13 cellular contexts compared by ENCODE assay signal in genomic region chr5:54658014-54658413, GRCh38.
A peak's percentile ranks its signal among the peaks of the same experiment; 100 is the strongest.
DNase-seq lines count a peak whose midpoint lies in the region; ATAC-seq and TF ChIP-seq lines count a peak whose summit lies in the region.
"Had no signal": no experiment of that assay in that cellular context is flagged by ENCODE, and none has a peak within 500 bp of the region (broad histone marks: within the 10 kb centered on the region; RNA-seq: fewer than 3 reads in every experiment).

No MANE protein-coding gene starts in this region.

- no TSS peak for BruUV-seq in IMR-90 (replicated peaks; lab: Mats Ljungman, UMichigan)

- H3K27ac ChIP-seq in AG04450 (ENCODE audit: low read depth, low read length) (no peak overlapping the region), IMR-90 (ENCODE audit: insufficient read depth, low read length) (no peak overlapping the region)
- H3K27ac ChIP-seq in CD8-positive, alpha-beta T cell (ENCODE audit: low read depth, low read length): no peak overlapping the region
- H3K27ac ChIP-seq: BLaER1 treated with 17β-estradiol and CSF1 and Interleukin-3, amounts not matched to agents 10 nM and 100 nM had no signal

- no peaks in the 10 kb centered on the region for H3K27me3 Mint-ChIP-seq in CD8-positive, alpha-beta T cell (ENCODE audit: low read depth)
- H3K27me3 Mint-ChIP-seq: activated B cell treated with CpG ODN at 0.5 μM for 24 hours had no signal

- peak overlapping the region; percentile 13; the same call in 1 of the 2 replicates for H2BK120ac ChIP-seq in IMR-90 (ENCODE audit: low read depth, low read length)

- peaks cover 0 to 14% of the 10 kb centered on the region in 2 experiments; a peak in 2 of 4 replicates for H3K79me1 ChIP-seq in IMR-90 (ENCODE audit: low read depth in 1 of 2, low read length in 2 of 2)

- peak; percentile 59 for DNase-seq in AG04450 (ENCODE audit: low read depth, low spot score)
- DNase-seq in IMR-90: peak; percentile 96
- DNase-seq in astrocyte of the hippocampus (ENCODE audit: low read depth, low spot score): peak; percentile 71
- peak; percentile 25 for DNase-seq in iPS-NIHi7 (ENCODE audit: extremely low spot score)
- no peak for DNase-seq in islet precursor cell
- no peak for DNase-seq in CD8-positive, alpha-beta T cell
- DNase-seq in NCI-H187 (lab: John Stamatoyannopoulos, UW): no peak
- DNase-seq: activated B cell treated with CpG ODN at 0.5 μM for 24 hours; activated T-cell treated with anti-CD3 and anti-CD28 coated beads, Interleukin-2, amount 50 U/mL, for 48 hours had no signal

- peaks cover 5% of the 10 kb centered on the region for H3K4me1 Mint-ChIP-seq in CD8-positive, alpha-beta T cell (ENCODE audit: low read depth)

- no peak overlapping the region for H4K8ac ChIP-seq in IMR-90 (ENCODE audit: low read depth in 2 of 2, low read length in 2 of 2)

- no peaks in the 10 kb centered on the region for H3K36me3 Mint-ChIP-seq in CD8-positive, alpha-beta T cell

- H2BK15ac ChIP-seq in IMR-90 (ENCODE audit: low read depth, low read length): peak overlapping the region; percentile 22; the same call in 2 of the 3 replicates

- no peak overlapping the region for H3K27ac Mint-ChIP-seq in CD8-positive, alpha-beta T cell
- H3K27ac Mint-ChIP-seq: activated B cell treated with CpG ODN at 0.5 μM for 24 hours had no signal

- no peak overlapping the region for H3K18ac ChIP-seq in IMR-90 (ENCODE audit: low read depth, low read length)

- H3K14ac ChIP-seq in IMR-90 (replicated peaks; ENCODE audit: low read depth, low read length): no peak overlapping the region

- no peak; the same call in 1 of the 2 replicates for TF ChIP-seq RAD21 in IMR-90 (IDR thresholded peaks at IDR 0.05; ENCODE audit: low read length)

- H4K20me1 ChIP-seq in IMR-90 (ENCODE audit: insufficient read depth, low read length): no peaks in the 10 kb centered on the region
- H4K20me1 ChIP-seq: BLaER1 treated with 17β-estradiol and CSF1 and Interleukin-3, amounts not matched to agents 10 nM and 100 nM had no signal

- peak; percentile 88 for ATAC-seq in IMR-90 (ENCODE audit: low read depth)
- ATAC-seq in CD8-positive, alpha-beta T cell: no peak
- no peak for ATAC-seq in GM19023 (IDR thresholded peaks at IDR 0.05; ENCODE audit: unreplicated experiment)
- ATAC-seq: Panc1 had no signal

- no peak overlapping the region for H3K56ac ChIP-seq in IMR-90 (ENCODE audit: extremely low read depth, insufficient read depth, low read length)

- no peak overlapping the region for H4K91ac ChIP-seq in IMR-90 (ENCODE audit: insufficient read depth, low read depth, low read length)

- H3K27me3 ChIP-seq in AG04450 (ENCODE audit: control insufficient read depth, insufficient read depth, low read length) (no peaks in the 10 kb centered on the region), IMR-90 (ENCODE audit: control insufficient read depth, insufficient read depth, low read length) (no peaks in the 10 kb centered on the region)
- H3K27me3 ChIP-seq in CD8-positive, alpha-beta T cell (ENCODE audit: insufficient read depth, low read length): no peaks in the 10 kb centered on the region
- H3K27me3 ChIP-seq: BLaER1 treated with 17β-estradiol and CSF1 and Interleukin-3, amounts not matched to agents 10 nM and 100 nM had no signal

- H2AK9ac ChIP-seq in IMR-90 (replicated peaks; ENCODE audit: low read depth, low read length, poor library complexity): peak overlapping the region; percentile 33

- no peak overlapping the region for H3K4me3 Mint-ChIP-seq in CD8-positive, alpha-beta T cell
- H3K4me3 Mint-ChIP-seq: activated B cell treated with CpG ODN at 0.5 μM for 24 hours had no signal

- no peak overlapping the region for H3K4me2 ChIP-seq in IMR-90 (ENCODE audit: low read depth, low read length)

- intact Hi-C loops in IMR-90 (cut with micrococcal nuclease): no loop called here
- intact Hi-C loops in CD8-positive, alpha-beta T cell (cut with DNase I, micrococcal nuclease): no loop called here

- dilution Hi-C loops in IMR-90 (cut with HindIII; ENCODE audit: low sequenced_read_pairs, unreplicated experiment): no loop called here

- H3K4me3 ChIP-seq in AG04450 (ENCODE audit: low read depth, low read length) (no peak overlapping the region), IMR-90 (ENCODE audit: insufficient read depth, low read depth, low read length) (no peak overlapping the region)
- no peak overlapping the region for H3K4me3 ChIP-seq in CD8-positive, alpha-beta T cell (ENCODE audit: low read depth, low read length)
- H3K4me3 ChIP-seq: BLaER1 treated with 17β-estradiol and CSF1 and Interleukin-3, amounts not matched to agents 10 nM and 100 nM; lung had no signal

- H3K9ac ChIP-seq in IMR-90 (ENCODE audit: low read depth, low read length): no peak overlapping the region
- H3K9ac ChIP-seq: BLaER1 treated with 17β-estradiol and CSF1 and Interleukin-3, amounts not matched to agents 10 nM and 100 nM had no signal

- H3K36me3 ChIP-seq in IMR-90 (ENCODE audit: control insufficient read depth, insufficient read depth, low read length): no peaks in the 10 kb centered on the region
- H3K36me3 ChIP-seq in CD8-positive, alpha-beta T cell (ENCODE audit: insufficient read depth, low read length): no peaks in the 10 kb centered on the region
- H3K36me3 ChIP-seq: BLaER1 treated with 17β-estradiol and CSF1 and Interleukin-3, amounts not matched to agents 10 nM and 100 nM had no signal

- H4K5ac ChIP-seq in IMR-90 (ENCODE audit: low read depth, low read length): no peak overlapping the region

- peak overlapping the region; percentile 69 for H2AFZ ChIP-seq in IMR-90 (replicated peaks; ENCODE audit: low read length, poor library complexity)

- in situ Hi-C loops in IMR-90 (cut with MboI; ENCODE audit: low sequenced_read_pairs): no loop called here

- H3K9me3 ChIP-seq in AG04450 (ENCODE audit: control insufficient read depth, insufficient read depth, low read length) (no peaks in the 10 kb centered on the region), IMR-90 (ENCODE audit: control insufficient read depth, insufficient read depth, low read length) (no peaks in the 10 kb centered on the region)
- H3K9me3 ChIP-seq in CD8-positive, alpha-beta T cell (ENCODE audit: low read length): no peaks in the 10 kb centered on the region

- 0% methylated on average over 1 of the region's 3 CpGs; no CpG with 5 or more reads in 1 of the 2 experiments for WGBS in IMR-90 (ENCODE audit: extremely low coverage in 2 of 2, insufficient read length in 1 of 2), 2 experiments

- no peak overlapping the region for H2BK5ac ChIP-seq in IMR-90 (ENCODE audit: low read depth, low read length, poor library complexity, severe bottlenecking)

- peak overlapping the region; percentile 1; the same call in 1 of the 2 replicates for H3K4ac ChIP-seq in IMR-90 (ENCODE audit: low read depth, low read length)

- POLR2A ChIA-PET in AG04450 (lab: Yijun Ruan, JAX) (interaction anchor here (1.2 to 1.6 kb wide), 2 partner anchors 12 to 87 kb away, joined by 3 to 4 read pairs; no protein-coding TSS in a partner anchor), IMR-90 (lab: Charles Lee; ENCODE audit: unreplicated experiment) (no interaction called here)
- POLR2A ChIA-PET in CD8-positive, alpha-beta T cell (lab: Charles Lee): no interaction called here

- no peak for TF ChIP-seq POLR2A in IMR-90 (IDR thresholded peaks at IDR 0.05; ENCODE audit: low read depth, low read length)

- H3K23ac ChIP-seq in IMR-90 (ENCODE audit: low read depth, low read length): no peak overlapping the region

- no peak for TF ChIP-seq CTCF in AG04450 (IDR thresholded peaks at IDR 0.05; ENCODE audit: low read depth, low read length)
- TF ChIP-seq CTCF in IMR-90 (conservative IDR thresholded peaks at IDR 0.05; ENCODE audit: low read depth, low read length): no peak
- no peak for TF ChIP-seq CTCF in CD8-positive, alpha-beta T cell (IDR thresholded peaks at IDR 0.05)

- H3K9me1 ChIP-seq in IMR-90 (ENCODE audit: insufficient read depth, low read length): peaks cover 12% of the 10 kb centered on the region; the same call in 1 of the 2 replicates

- H3K9me3 Mint-ChIP-seq in CD8-positive, alpha-beta T cell: no peaks in the 10 kb centered on the region
- H3K9me3 Mint-ChIP-seq: activated B cell treated with CpG ODN at 0.5 μM for 24 hours had no signal

- CTCF ChIA-PET in AG04450 (lab: Charles Lee): no interaction called here
- CTCF ChIA-PET in IMR-90 (lab: Yijun Ruan, JAX): no interaction called here
- CTCF ChIA-PET in CD8-positive, alpha-beta T cell (lab: Charles Lee): interaction anchor here (0.8 to 1.9 kb wide), 4 partner anchors 16 to 141 kb away, joined by 3 to 5 read pairs (median 3); partner anchors contain the start of gene SNX18

- H2AK5ac ChIP-seq in IMR-90 (ENCODE audit: low read depth, low read length): 0 out of 2 replicates have a peak overlapping the region, but pooled peaks have one; percentile 11

- peaks cover 14% of the 10 kb centered on the region for H3K4me1 ChIP-seq in IMR-90 (ENCODE audit: control insufficient read depth, insufficient read depth, low read length)
- H3K4me1 ChIP-seq in CD8-positive, alpha-beta T cell (ENCODE audit: insufficient read depth, low read length): peaks cover 4% of the 10 kb centered on the region

- H2BK20ac ChIP-seq in IMR-90 (ENCODE audit: low read depth, low read length): peak overlapping the region; percentile 19; the same call in 1 of the 2 replicates

TF ChIP-seq in IMR-90, 13 proteins besides CTCF, POLR2A, EP300 and RAD21 (continues in another document):
- TF ChIP-seq RFX5 (IDR thresholded peaks at IDR 0.05; ENCODE audit: low read depth, low read length) (no peak), CEBPB (IDR thresholded peaks at IDR 0.05; ENCODE audit: low read depth, low read length) (no peak), MAFK (IDR thresholded peaks at IDR 0.05; ENCODE audit: low read depth, low read length) (peak; percentile 13; the same call in 1 of the 2 replicates), SMC3 (IDR thresholded peaks at IDR 0.05; ENCODE audit: low read depth, low read length) (no peak), NFE2L2 (IDR thresholded peaks at IDR 0.05; ENCODE audit: low read depth, low read length) (no peak), MXI1 (IDR thresholded peaks at IDR 0.05; ENCODE audit: borderline replicate concordance, low read depth, low read length) (peak; percentile 81; the same call in 1 of the 2 replicates), USF2 (IDR thresholded peaks at IDR 0.05; ENCODE audit: low read depth, low read length) (peak; percentile 85), RCOR1 (IDR thresholded peaks at IDR 0.05; ENCODE audit: insufficient replicate concordance, low read length) (no peak), FOS (IDR thresholded peaks at IDR 0.05; ENCODE audit: low read depth, low read length) (peak; percentile 35; the same call in 1 of the 2 replicates)

Comparison
In these comparisons a context has a peak if more than half of its experiments do, and no peak if none do; other contexts are left out.
1. DNase-seq: peak in AG04450 (single experiment), IMR-90 (single experiment), astrocyte of the hippocampus (single experiment) and iPS-NIHi7 (single experiment); none in islet precursor cell (single experiment), CD8-positive, alpha-beta T cell (0 of 7) and NCI-H187 (0 of 2).